ENCODE assay signal across 19 cellular contexts in the genomic region with DNA sequence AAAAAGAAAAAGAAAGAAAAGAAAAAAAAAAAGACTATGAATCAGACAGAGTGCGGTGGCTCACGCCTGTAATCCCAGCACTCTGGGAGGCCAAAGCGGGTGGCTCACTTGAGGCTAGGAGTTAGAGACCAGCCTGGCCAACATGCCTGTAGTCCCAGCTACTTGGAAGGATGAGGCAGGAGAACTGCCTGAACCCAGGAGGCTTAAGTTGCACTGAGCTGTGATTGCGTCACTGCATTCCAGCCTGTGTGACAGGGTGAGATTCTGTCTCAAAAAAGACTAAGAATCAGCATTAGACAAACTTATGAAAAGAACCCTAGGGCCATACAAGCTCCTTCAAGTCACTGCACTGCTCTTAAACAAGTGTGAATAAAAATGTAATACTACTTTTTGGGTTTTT. TPM values are rescaled to one million over a fixed set of nuclear protein-coding genes. Genes with fewer than 3 reads are reported as not detected.
DNase-seq lines count a peak whose midpoint lies in the region; ATAC-seq and TF ChIP-seq lines count a peak whose summit lies in the region.
"Had no signal": no experiment of that assay in that cellular context is flagged by ENCODE, and none has a peak within 500 bp of the region (broad histone marks: within the 10 kb centered on the region; RNA-seq: fewer than 3 reads in every experiment).

No MANE protein-coding gene starts in this region.

- TF ChIP-seq CTCF in BJ (IDR thresholded peaks at IDR 0.05; ENCODE audit: insufficient read depth, low read depth, low read length), result no peak

- DNase-seq in BJ (ENCODE audit: low read depth) (peak; percentile 71), MG63 (peak; percentile 31), dedifferentiated amniotic fluid mesenchymal stem cell (ENCODE audit: extremely low spot score) (peak; percentile 54), myocyte (ENCODE audit: low read depth) (peak; percentile 36), HT-29 (ENCODE audit: low spot score) (no peak), SHP77 (lab: John Stamatoyannopoulos, UW) (no peak)
- DNase-seq: activated CD4-positive, CD25-positive, alpha-beta regulatory T cell; activated CD8-positive, alpha-beta memory T cell treated with anti-CD3 and anti-CD28 coated beads, Interleukin-2, amount 10 ng/mL, durations not matched to agents 7 days and 5 days; activated naive CD4-positive, alpha-beta T cell treated with Interleukin-2 at 50 U/mL for 16 hours; central memory CD4-positive, alpha-beta T cell; heart right ventricle; natural killer cell; NCI-H1105 treated with DMSO at 0.1 percent for 48 hours; retina; stimulated activated CD8-positive, alpha-beta memory T cell treated with anti-CD3 and anti-CD28 coated beads, Interleukin-4, amount 100 ng/mL, for 48 hours; T-cell had no signal

- ATAC-seq in HG03175 (IDR thresholded peaks at IDR 0.05; ENCODE audit: unreplicated experiment), result no peak
- ATAC-seq in HG03095 (IDR thresholded peaks at IDR 0.05; ENCODE audit: unreplicated experiment), result no peak
- ATAC-seq: activated CD8-positive, alpha-beta memory T cell treated with anti-CD3 and anti-CD28 coated beads, Interleukin-2, amount 10 ng/mL, durations not matched to agents 7 days and 5 days; left lobe of liver; natural killer cell; T-cell had no signal

- CTCF ChIA-PET in BJ (lab: Yijun Ruan, JAX), result interaction anchor here (1.1 to 1.6 kb wide), 3 partner anchors 11 to 115 kb away, joined by 3 to 5 read pairs (median 3); no protein-coding TSS in a partner anchor

- H3K9me3 ChIP-seq in MG63, result no peaks in the 10 kb centered on the region
- H3K9me3 ChIP-seq: heart right ventricle had no signal

- H3K27me3 ChIP-seq in BJ (ENCODE audit: control insufficient read depth, insufficient read depth, low read length) (no peaks in the 10 kb centered on the region), MG63 (no peaks in the 10 kb centered on the region)
- H3K27me3 ChIP-seq: heart right ventricle had no signal

- peaks cover 7% of the 10 kb centered on the region for H3K36me3 ChIP-seq in BJ (ENCODE audit: control insufficient read depth, insufficient read depth, low read length)
- H3K36me3 ChIP-seq in MG63, result peaks cover 73% of the 10 kb centered on the region

- H3K4me3 ChIP-seq in BJ (ENCODE audit: low read depth, low read length) (no peak overlapping the region), MG63 (no peak overlapping the region)
- H3K4me3 ChIP-seq: heart right ventricle had no signal

- POLR2A ChIA-PET in BJ (lab: Charles Lee), result interaction anchor here (0.7 kb wide), 2 partner anchors 9 to 343 kb away, joined by 7 to 19 read pairs; no protein-coding TSS in a partner anchor

RNA-seq across cellular contexts. Expression of gene PSMB4, which starts 16.9 kb away (rescaled TPM):
- 467 and 468 TPM in 2 replicates for polyA plus RNA-seq in BJ (2011; rRNA removed)
- polyA minus RNA-seq in BJ (2011; rRNA and poly(A)+ RNA removed), result 229 and 368 TPM in 2 replicates
- total RNA-seq in MG63 (2014; rRNA removed; shearing (Covaris generic); ENCODE audit: low replicate concordance), result 609 and 703 TPM in 2 replicates
- 241 and 277 TPM in 2 replicates for total RNA-seq in myocyte
- polyA plus RNA-seq in myocyte (2012), result 396 TPM
- total RNA-seq in HT-29 (2014; rRNA removed; shearing (Covaris generic)), result 393 and 398 TPM in 2 replicates

RNA-seq across cellular contexts. Expression of gene POGZ, which starts 43.1 kb away (rescaled TPM):
- polyA plus RNA-seq in BJ (2011; rRNA removed), result 37.1 and 39.8 TPM in 2 replicates
- 55.2 and 62.7 TPM in 2 replicates for polyA minus RNA-seq in BJ (2011; rRNA and poly(A)+ RNA removed)
- total RNA-seq in MG63 (2014; rRNA removed; shearing (Covaris generic); ENCODE audit: low replicate concordance), result 4.2 and 5.7 TPM in 2 replicates
- 29.4 and 33.7 TPM in 2 replicates for total RNA-seq in myocyte
- polyA plus RNA-seq in myocyte (2012), result 41.2 TPM
- 19.1 and 22.0 TPM in 2 replicates for total RNA-seq in HT-29 (2014; rRNA removed; shearing (Covaris generic))

RNA-seq across cellular contexts. Expression of gene SELENBP1, which starts 43.7 kb away (rescaled TPM):
- 27.9 and 47.9 TPM in 2 replicates for polyA plus RNA-seq in BJ (2011; rRNA removed)
- 21.9 and 26.5 TPM in 2 replicates for polyA minus RNA-seq in BJ (2011; rRNA and poly(A)+ RNA removed)
- 6.0 and 10.2 TPM in 2 replicates for total RNA-seq in MG63 (2014; rRNA removed; shearing (Covaris generic); ENCODE audit: low replicate concordance)
- total RNA-seq in myocyte, result 9.5 and 15.7 TPM in 2 replicates
- polyA plus RNA-seq in myocyte (2012), result 6.0 TPM
- total RNA-seq in HT-29 (2014; rRNA removed; shearing (Covaris generic)), result 39.2 and 46.7 TPM in 2 replicates
- total RNA-seq: activated CD8-positive, alpha-beta memory T cell treated with anti-CD3 and anti-CD28 coated beads, Interleukin-2, amount 10 ng/mL, durations not matched to agents 7 days and 5 days; natural killer cell had no signal

Comparison
In these comparisons a context has a peak if more than half of its experiments do, and no peak if none do; other contexts are left out.
1. DNase-seq: peak in BJ (single experiment), MG63 (single experiment), dedifferentiated amniotic fluid mesenchymal stem cell (single experiment) and myocyte (single experiment); none in HT-29 (single experiment) and SHP77 (0 of 2).